Comparison of ENCODE assay signal across 8 cellular contexts in genomic region chr3:179450321-179450720, GRCh38. TPM values are rescaled to one million over a fixed set of nuclear protein-coding genes. Genes with fewer than 3 reads are reported as not detected.
DNase-seq lines count a peak whose midpoint lies in the region; ATAC-seq and TF ChIP-seq lines count a peak whose summit lies in the region.

No MANE protein-coding gene starts in this region.

- peak overlapping the region; percentile 95 for H3K27ac ChIP-seq in GM23248
- peak overlapping the region; percentile 96 to 98 for H3K27ac ChIP-seq in left lung
- H3K27ac ChIP-seq in upper lobe of right lung, result peak overlapping the region; percentile 90

- peak overlapping the region; percentile 63 for H2AFZ ChIP-seq in GM23248

- H3K9me2 ChIP-seq in GM23248 (ENCODE audit: insufficient read depth), result no peaks in the 10 kb centered on the region

- H4K20me1 ChIP-seq in GM23248 (ENCODE audit: insufficient read depth), result no peaks in the 10 kb centered on the region; the same call in 1 of the 2 replicates

- H3K4me3 ChIP-seq in GM23248 (peak overlapping the region; percentile 95), left lung (peak overlapping the region; percentile 56 to 82), upper lobe of right lung (peak overlapping the region; percentile 70)

- TF ChIP-seq CTCF in left lung (IDR thresholded peaks at IDR 0.05), result no peak
- TF ChIP-seq CTCF in upper lobe of right lung (IDR thresholded peaks at IDR 0.05), result no peak

- peaks cover 55% of the 10 kb centered on the region for H3K79me2 ChIP-seq in GM23248 (ENCODE audit: insufficient read depth)

- peaks cover 68% of the 10 kb centered on the region for H3K27me3 Mint-ChIP-seq in activated T-helper 2 cell treated with anti-CD3 and anti-CD28 coated beads, Interferon-gamma antibody, Interleukin-2, Interleukin-4, amounts not matched to agents 10 μg/mL and 5 μg/mL and 100 μg/mL, durations not matched to agents 14 hours and 24 hours and 36 hours (ENCODE audit: low read depth)

- H3K36me3 ChIP-seq in GM23248 (ENCODE audit: low read depth) (0 out of 2 replicates have a peak, but pooled peaks cover 6% of the 10 kb centered on the region), left lung (no peaks in the 10 kb centered on the region), upper lobe of right lung (no peaks in the 10 kb centered on the region)

- peaks cover 23% of the 10 kb centered on the region for H3K4me1 ChIP-seq in GM23248 (ENCODE audit: insufficient read depth)
- H3K4me1 ChIP-seq in left lung, result peaks cover 13 to 50% of the 10 kb centered on the region in 2 donors
- H3K4me1 ChIP-seq in upper lobe of right lung, result peaks cover 19% of the 10 kb centered on the region

- 0 to 1% methylated on average over 10 of the region's 10 CpGs for WGBS in GM23248 (ENCODE audit: low coverage in 1 of 2, low lambda C conversion rate in 2 of 2, missing lambda C conversion rate in 2 of 2), 2 experiments

- H3K27ac Mint-ChIP-seq in activated T-helper 2 cell treated with anti-CD3 and anti-CD28 coated beads, Interferon-gamma antibody, Interleukin-2, Interleukin-4, amounts not matched to agents 10 μg/mL and 5 μg/mL and 100 μg/mL, durations not matched to agents 14 hours and 24 hours and 36 hours, result peak overlapping the region; percentile 72

- peaks cover 2% of the 10 kb centered on the region for H3K36me3 Mint-ChIP-seq in activated T-helper 2 cell treated with anti-CD3 and anti-CD28 coated beads, Interferon-gamma antibody, Interleukin-2, Interleukin-4, amounts not matched to agents 10 μg/mL and 5 μg/mL and 100 μg/mL, durations not matched to agents 14 hours and 24 hours and 36 hours (ENCODE audit: low read depth)

- no peak for ATAC-seq in left lung
- no peak for ATAC-seq in upper lobe of right lung
- ATAC-seq in GM19455 (IDR thresholded peaks at IDR 0.05; ENCODE audit: unreplicated experiment), result no peak

- in situ Hi-C loops in GM23248 (cut with MboI), result no loop called here

- H3K9me3 ChIP-seq in GM23248 (ENCODE audit: low read depth) (no peaks in the 10 kb centered on the region), left lung (no peaks in the 10 kb centered on the region), upper lobe of right lung (no peaks in the 10 kb centered on the region)

- no peaks in the 10 kb centered on the region for H3K9me3 Mint-ChIP-seq in activated T-helper 2 cell treated with anti-CD3 and anti-CD28 coated beads, Interferon-gamma antibody, Interleukin-2, Interleukin-4, amounts not matched to agents 10 μg/mL and 5 μg/mL and 100 μg/mL, durations not matched to agents 14 hours and 24 hours and 36 hours

- peaks cover 25% of the 10 kb centered on the region for H3K4me1 Mint-ChIP-seq in activated T-helper 2 cell treated with anti-CD3 and anti-CD28 coated beads, Interferon-gamma antibody, Interleukin-2, Interleukin-4, amounts not matched to agents 10 μg/mL and 5 μg/mL and 100 μg/mL, durations not matched to agents 14 hours and 24 hours and 36 hours (ENCODE audit: low read depth)

- peaks cover 40% of the 10 kb centered on the region for H3F3A ChIP-seq in GM23248 (ENCODE audit: insufficient read depth)

- H3K9ac ChIP-seq in GM23248, result peak overlapping the region; percentile 96

- DNase-seq in A172 (ENCODE audit: low spot score) (peak; percentile 32), GM23248 (peak; percentile 49), left lung (no peak), upper lobe of right lung (no peak), iPS-NIHi7 (ENCODE audit: extremely low spot score) (no peak), NCI-H146 treated with DMSO at 0.1 percent for 48 hours (lab: John Stamatoyannopoulos, UW; ENCODE audit: unreplicated experiment) (no peak)
- DNase-seq in activated T-helper 2 cell treated with anti-CD3 and anti-CD28 coated beads, Interferon-gamma antibody, Interleukin-2, Interleukin-4, amounts not matched to agents 10 μg/mL and 5 μg/mL and 100 μg/mL, durations not matched to agents 14 hours and 24 hours and 36 hours (ENCODE audit: low spot score), result no peak

- H3K4me2 ChIP-seq in GM23248 (ENCODE audit: unreplicated experiment), result peak overlapping the region; percentile 100

- intact Hi-C loops in activated T-helper 2 cell treated with anti-CD3 and anti-CD28 coated beads, Interferon-gamma antibody, Interleukin-2, Interleukin-4, amounts not matched to agents 10 μg/mL and 5 μg/mL and 100 μg/mL, durations not matched to agents 14 hours and 24 hours and 36 hours (cut with micrococcal nuclease), result loop anchor here (2.0 to 10.0 kb wide), 4 partner anchors 103 to 304 kb away; partner anchors contain the start of genes ACTL6A, MFN1 and ZNF639
- intact Hi-C loops in left lung (cut with DNase I) (no loop called here), upper lobe of right lung (cut with DNase I) (no loop called here)

- peak overlapping the region; percentile 83 for H3K4me3 Mint-ChIP-seq in activated T-helper 2 cell treated with anti-CD3 and anti-CD28 coated beads, Interferon-gamma antibody, Interleukin-2, Interleukin-4, amounts not matched to agents 10 μg/mL and 5 μg/mL and 100 μg/mL, durations not matched to agents 14 hours and 24 hours and 36 hours (ENCODE audit: low read depth)

- H3K27me3 ChIP-seq in GM23248 (replicated peaks; ENCODE audit: insufficient read depth), result no peaks in the 10 kb centered on the region
- no peaks in the 10 kb centered on the region for H3K27me3 ChIP-seq in left lung
- H3K27me3 ChIP-seq in upper lobe of right lung, result no peaks in the 10 kb centered on the region

RNA-seq across cellular contexts. Expression of gene GNB4, which starts 0.9 kb away (rescaled TPM):
- total RNA-seq in A172 (2014; rRNA removed; shearing (Covaris generic)), result 73.3 and 92.5 TPM in 2 replicates
- 84.7 and 88.1 TPM in 2 replicates for total RNA-seq in GM23248 (2014; rRNA removed; shearing (Covaris generic))
- polyA plus RNA-seq in GM23248 (2016; fragmentation: Nextera tagmentation; extraction: Ambion mirVana), result 42.3 and 47.3 TPM in 2 replicates
- 12.0 and 13.9 TPM in 2 replicates for total RNA-seq in activated T-helper 2 cell treated with anti-CD3 and anti-CD28 coated beads, Interferon-gamma antibody, Interleukin-2, Interleukin-4, amounts not matched to agents 10 μg/mL and 5 μg/mL and 100 μg/mL, durations not matched to agents 14 hours and 24 hours and 36 hours
- total RNA-seq in left lung, result 10 to 100 TPM; 40.1 to 53.0 TPM
- 56.6 TPM for total RNA-seq in upper lobe of right lung

Comparison
In these comparisons a context has a peak if more than half of its experiments do, and no peak if none do; other contexts are left out.
1. DNase-seq: peak in A172 (single experiment) and GM23248 (single experiment); none in activated T-helper 2 cell treated with anti-CD3 and anti-CD28 coated beads, Interferon-gamma antibody, Interleukin-2, Interleukin-4, amounts not matched to agents 10 μg/mL and 5 μg/mL and 100 μg/mL, durations not matched to agents 14 hours and 24 hours and 36 hours (single experiment), left lung (0 of 2), upper lobe of right lung (single experiment), iPS-NIHi7 (single experiment) and NCI-H146 treated with DMSO at 0.1 percent for 48 hours (single experiment).
2. Peak in every context shown above with its lines, with median percentiles within 50 percentile points of each other: H3K27ac ChIP-seq and H3K4me3 ChIP-seq.